In the genomic region with DNA sequence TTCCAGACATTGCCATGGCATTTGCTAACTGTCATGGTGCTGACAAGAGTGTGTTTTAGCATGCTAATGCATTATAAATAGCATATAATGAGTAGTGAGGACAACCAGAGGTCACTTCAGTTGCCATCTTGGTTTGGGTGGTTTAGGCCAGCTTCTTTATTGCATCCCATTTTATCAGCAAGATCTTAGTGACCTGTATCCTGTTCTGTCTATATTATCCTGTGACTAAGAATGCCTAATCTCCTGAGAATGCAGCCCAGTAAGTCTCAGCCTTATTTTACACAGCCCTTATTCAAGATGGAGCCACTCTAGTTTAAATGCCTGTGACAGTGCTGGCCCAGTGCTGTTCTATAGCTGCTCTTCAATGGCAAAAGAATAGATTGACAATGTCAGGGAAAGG, we compare ENCODE assay signal across 19 cellular contexts.
"Had no signal": no experiment of that assay in that cellular context is flagged by ENCODE, and none has a peak within 500 bp of the region (broad histone marks: within the 10 kb centered on the region; RNA-seq: fewer than 3 reads in every experiment).

No MANE protein-coding gene starts in this region.

- H3K4me3 ChIP-seq: breast epithelium, esophagus squamous epithelium, hepatocyte, lower lobe of right lung had no signal

- H3K36me3 ChIP-seq: breast epithelium, esophagus squamous epithelium, lower lobe of right lung had no signal

- H3K79me2 ChIP-seq: hepatocyte had no signal

- H3K27ac ChIP-seq: breast epithelium, esophagus squamous epithelium, hepatocyte, lower lobe of right lung had no signal

- H3K9me3 ChIP-seq: breast epithelium, esophagus squamous epithelium, lower lobe of right lung had no signal

- H3K4me1 ChIP-seq: breast epithelium, esophagus squamous epithelium, lower lobe of right lung had no signal

- H3K4me2 ChIP-seq: hepatocyte had no signal

- H3K27me3 ChIP-seq: breast epithelium, esophagus squamous epithelium, hepatocyte had no signal

- H2AFZ ChIP-seq: hepatocyte had no signal

- DNase-seq: activated CD4-positive, alpha-beta T cell treated with anti-CD3 and anti-CD28 coated beads, Interleukin-2, amount 10 ng/mL, durations not matched to agents 7 days and 5 days; activated effector memory CD4-positive, alpha-beta T cell treated with anti-CD3 and anti-CD28 coated beads, Interleukin-2, amount 50 U/mL, for 16 hours; activated naive CD4-positive, alpha-beta T cell treated with anti-CD3 and anti-CD28 coated beads, Interleukin-2, amount 50 U/mL, for 16 hours; activated T-cell treated with anti-CD3 and anti-CD28 coated beads, Interleukin-2, amount 50 U/mL, for 72 hours; aorta; cerebellar nuclear complex; effector memory CD4-positive, alpha-beta T cell; esophagus squamous epithelium; islet precursor cell; left colon; lower lobe of right lung; occipital lobe; retina; stimulated activated CD4-positive, alpha-beta T cell treated with anti-CD3 and anti-CD28 coated beads, Interleukin-12 subunit alpha, Interleukin-12 subunit beta, amount 100 ng/mL, for 4 hours; stimulated activated CD4-positive, alpha-beta T cell treated with anti-CD3 and anti-CD28 coated beads, Interleukin-1b, Interleukin-23, amount 100 ng/mL, for 48 hours; stimulated activated CD8-positive, alpha-beta memory T cell treated with anti-CD3 and anti-CD28 coated beads, Interleukin-4, amount 100 ng/mL, for 48 hours; stimulated activated naive CD4-positive, alpha-beta T cell had no signal
